In genomic region chr20:38645980-38646858, GRCh38 we compare ENCODE assay signal across 8 cellular contexts. TPM values are rescaled to one million over a fixed set of nuclear protein-coding genes. Genes with fewer than 3 reads are reported as not detected.
DNase-seq lines count a peak whose midpoint lies in the region; ATAC-seq, FAIRE-seq and TF ChIP-seq lines count a peak whose summit lies in the region.

No MANE protein-coding gene starts in this region.

- H3K4me3 ChIP-seq in mammary epithelial cell (replicated peaks in 1 of 3; ENCODE audit: insufficient read depth in 1 of 3, low read depth in 2 of 3, low read length in 3 of 3), result peak overlapping the region in 2 of 3 experiments; percentile 23 to 34
- peak overlapping the region; percentile 7 to 41 for H3K4me3 ChIP-seq in kidney (ENCODE audit: low read length in 2 of 2)

- no peaks in the 10 kb centered on the region for H4K20me1 ChIP-seq in mammary epithelial cell (ENCODE audit: insufficient read depth, low read length)

- H3K36me3 Mint-ChIP-seq in WTC11, result no peaks in the 10 kb centered on the region

- in situ Hi-C loops in mammary epithelial cell (cut with MboI; ENCODE audit: low sequenced_read_pairs in 2 of 2), result loop anchor here (5.0 to 25.0 kb wide), 4 partner anchors 91 to 391 kb away; no protein-coding TSS in a partner anchor

- H3K27me3 Mint-ChIP-seq in WTC11 (ENCODE audit: low read depth), result peaks cover 6% of the 10 kb centered on the region; the same call in 1 of the 2 replicates

- CTCF ChIA-PET in WTC11 (lab: Charles Lee) (interaction anchor here (0.7 to 6.3 kb wide), 7 partner anchors 9 to 82 kb away, joined by 3 to 188 read pairs (median 6); partner anchors contain the start of gene SLC32A1), mammary epithelial cell (lab: Charles Lee; ENCODE audit: low non-redundant PET) (no interaction called here)

- no peak overlapping the region for H3K27ac ChIP-seq in mammary epithelial cell (ENCODE audit: insufficient read depth, low read depth, low read length)
- H3K27ac ChIP-seq in kidney (ENCODE audit: low read depth in 2 of 2, low read length in 2 of 2), result no peak overlapping the region

- BruUV-seq in mammary epithelial cell (replicated peaks; lab: Mats Ljungman, UMichigan), result no TSS peak

- H3K4me1 Mint-ChIP-seq in WTC11, result peaks cover 17% of the 10 kb centered on the region

- H3K36me3 ChIP-seq in mammary epithelial cell (ENCODE audit: insufficient read depth, low read length) (no peaks in the 10 kb centered on the region), kidney (ENCODE audit: control insufficient read depth in 1 of 2, insufficient read depth in 2 of 2, low read length in 2 of 2) (no peaks in the 10 kb centered on the region)

- ATAC-seq in HG03139 (IDR thresholded peaks at IDR 0.05; ENCODE audit: unreplicated experiment) (peak; percentile 77), WTC11 (peak; percentile 83)

- no peak for FAIRE-seq in kidney (lab: Jason Lieb, UNC)

- TF ChIP-seq CTCF in WTC11 (IDR thresholded peaks at IDR 0.05), result peak; percentile 91
- peak; percentile 75 to 95 for TF ChIP-seq CTCF in mammary epithelial cell (conservative IDR thresholded peaks at IDR 0.05 in 1 of 2, IDR thresholded peaks at IDR 0.05 in 1 of 2; ENCODE audit: extremely low read depth in 1 of 2, insufficient read depth in 1 of 2, low read depth in 1 of 2, low read length in 2 of 2)
- peak; percentile 91 for TF ChIP-seq CTCF in kidney (IDR thresholded peaks at IDR 0.05; ENCODE audit: borderline replicate concordance, extremely low read depth, insufficient read depth)

- H3K27ac Mint-ChIP-seq in WTC11, result no peak overlapping the region

- no peaks in the 10 kb centered on the region for H3K27me3 ChIP-seq in mammary epithelial cell (ENCODE audit: insufficient read depth, low read length)

- H3K9me3 ChIP-seq in mammary epithelial cell (replicated peaks; ENCODE audit: insufficient read depth, low read length) (no peaks in the 10 kb centered on the region), kidney (ENCODE audit: control insufficient read depth in 1 of 2, low read length in 2 of 2) (no peaks in the 10 kb centered on the region)

- POLR2A ChIA-PET in WTC11 (lab: Charles Lee), result no interaction called here

- H2AFZ ChIP-seq in mammary epithelial cell (ENCODE audit: low read depth, low read length), result peak overlapping the region; percentile 70

- peak overlapping the region; percentile 69 for H3K4me2 ChIP-seq in mammary epithelial cell (ENCODE audit: insufficient read depth, low read depth, low read length)

- dilution Hi-C loops in mammary epithelial cell (cut with HindIII; ENCODE audit: low sequenced_read_pairs), result no loop called here

- H3K9ac ChIP-seq in mammary epithelial cell (ENCODE audit: insufficient read depth, low read length), result no peak overlapping the region
- H3K9ac ChIP-seq in kidney (ENCODE audit: low read length in 2 of 2), result no peak overlapping the region

- H3K79me2 ChIP-seq in mammary epithelial cell (ENCODE audit: insufficient read depth, low read length), result no peaks in the 10 kb centered on the region

- H3K9me3 Mint-ChIP-seq in WTC11, result no peaks in the 10 kb centered on the region

- peaks cover 7% of the 10 kb centered on the region for H3K4me1 ChIP-seq in mammary epithelial cell (ENCODE audit: insufficient read depth, low read length)
- peaks cover 4% of the 10 kb centered on the region in 2 donors for H3K4me1 ChIP-seq in kidney (ENCODE audit: control insufficient read depth in 1 of 2, insufficient read depth in 1 of 2, low read depth in 1 of 2, low read length in 2 of 2)

- intact Hi-C loops in mammary epithelial cell (cut with micrococcal nuclease) (loop anchor here (1.0 kb wide), 5 partner anchors 85 to 402 kb away; no protein-coding TSS in a partner anchor), kidney (cut with DNase I) (loop anchor here (10.0 kb wide), 2 partner anchors 109 to 399 kb away; no protein-coding TSS in a partner anchor)

- H3K4me3 Mint-ChIP-seq in WTC11, result peak overlapping the region; percentile 71

- WGBS in mammary epithelial cell (ENCODE audit: low coverage, missing lambda C conversion rate), result 13% methylated on average over 14 of the region's 50 CpGs

- DNase-seq in NCI-H2081 (lab: John Stamatoyannopoulos, UW) (peak; percentile 67 to 84), NCI-H2081 treated with DMSO at 0.1 percent for 48 hours (lab: John Stamatoyannopoulos, UW) (no peak), NCI-H2227 treated with DMSO at 0.1 percent for 48 hours (lab: John Stamatoyannopoulos, UW) (peak; percentile 61), WTC11 (ENCODE audit: low spot score) (peak; percentile 91), mammary epithelial cell (peak; percentile 53), kidney (peak; percentile 90)
- DNase-seq in stimulated activated CD4-positive, alpha-beta T cell treated with anti-CD3 and anti-CD28 coated beads, Interleukin-1b, Interleukin-23, amount 100 ng/mL, for 4 hours (ENCODE audit: low read depth in 2 of 2), result peak; percentile 88 to 93

TF ChIP-seq in WTC11, 78 proteins besides CTCF, POLR2A, EP300 and RAD21 (continues in another document):
- TF ChIP-seq MAX (CRISPR knock-in tag; IDR thresholded peaks at IDR 0.05), result peak; percentile 74
- TF ChIP-seq STAT6 (CRISPR knock-in tag; conservative IDR thresholded peaks at IDR 0.05; ENCODE audit: low read depth), result no peak
- no peak for TF ChIP-seq JUN (CRISPR knock-in tag; IDR thresholded peaks at IDR 0.05)
- TF ChIP-seq ZNF121 (CRISPR knock-in tag; IDR thresholded peaks at IDR 0.05), result no peak
- no peak for TF ChIP-seq IRF1 (CRISPR knock-in tag; IDR thresholded peaks at IDR 0.05)
- no peak for TF ChIP-seq TEAD1 (CRISPR knock-in tag; IDR thresholded peaks at IDR 0.05)
- no peak for TF ChIP-seq ZSCAN18 (CRISPR knock-in tag; IDR thresholded peaks at IDR 0.05)
- TF ChIP-seq JAZF1 (CRISPR knock-in tag; IDR thresholded peaks at IDR 0.05), result no peak
- no peak for TF ChIP-seq AR (CRISPR knock-in tag; IDR thresholded peaks at IDR 0.05)
- TF ChIP-seq TP53 (CRISPR knock-in tag; IDR thresholded peaks at IDR 0.05), result no peak

RNA-seq across cellular contexts. Expression of gene ARHGAP40, which starts 44.6 kb away (rescaled TPM):
- total RNA-seq in WTC11 (2021) (0.46 to 0.72 TPM (median 0.60 TPM) in 3 replicates), mammary epithelial cell (1 to 10 TPM; 1.7 to 1.8 TPM), kidney (20.2 TPM)
- polyA plus RNA-seq in mammary epithelial cell (2.9 TPM), kidney (ENCODE audit: insufficient read depth, low read depth, low replicate concordance) (1.3 TPM)
- not detected for polyA minus RNA-seq in mammary epithelial cell
